ENCODE assay signal across 8 cellular contexts in the genomic region with DNA sequence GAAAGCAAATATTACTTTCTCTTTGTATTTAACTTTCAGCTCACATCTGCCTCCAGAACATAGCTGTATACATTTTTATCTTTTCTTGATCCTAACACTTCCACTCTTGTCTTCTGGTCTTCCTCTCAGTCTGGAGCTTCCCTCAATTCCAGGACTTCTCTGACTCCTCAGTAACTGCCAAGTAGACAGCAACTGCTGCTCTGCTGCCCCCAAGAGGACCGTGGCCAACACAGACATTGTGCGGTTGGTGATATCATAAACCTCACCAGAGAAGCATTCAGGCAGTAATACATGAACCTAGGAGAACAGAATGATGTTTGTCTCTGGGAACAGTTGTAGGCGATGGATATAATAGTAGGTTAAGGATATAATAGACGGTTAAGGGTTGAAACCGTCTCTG. TPM values are rescaled to one million over a fixed set of nuclear protein-coding genes. Genes with fewer than 3 reads are reported as not detected.
DNase-seq lines count a peak whose midpoint lies in the region; ATAC-seq and TF ChIP-seq lines count a peak whose summit lies in the region.

No MANE protein-coding gene starts in this region.

- H3K27me3 Mint-ChIP-seq in Caco-2 (ENCODE audit: insufficient read depth, unreplicated experiment) (peaks cover 8% of the 10 kb centered on the region), HFFc6 (ENCODE audit: insufficient read depth) (no peaks in the 10 kb centered on the region)

- H3K27ac ChIP-seq in OCI-LY3 (ENCODE audit: low read length): no peak overlapping the region

- POLR2A ChIA-PET in Caco-2 (lab: Charles Lee): no interaction called here

- no peak for ATAC-seq in left colon
- no peak for ATAC-seq in HG03521 (IDR thresholded peaks at IDR 0.05; ENCODE audit: unreplicated experiment)

- H3K36me3 ChIP-seq in Caco-2 (ENCODE audit: control insufficient read depth, insufficient read depth, low read length) (no peaks in the 10 kb centered on the region), OCI-LY3 (replicated peaks; ENCODE audit: low read depth, low read length) (no peaks in the 10 kb centered on the region)

- DNase-seq in Caco-2 (peak in 1 of 2 experiments; percentile 56), HFFc6 (peak; percentile 23), foreskin melanocyte (peak; percentile 29), stromal cell of bone marrow (ENCODE audit: low read depth) (peak; percentile 6), left colon (no peak)
- DNase-seq in activated naive CD4-positive, alpha-beta T cell (lab: John Stamatoyannopoulos, UW): no peak

- no peak overlapping the region for H3K27ac Mint-ChIP-seq in Caco-2 (ENCODE audit: unreplicated experiment)
- no peak overlapping the region for H3K27ac Mint-ChIP-seq in HFFc6

- H3K4me3 Mint-ChIP-seq in Caco-2 (ENCODE audit: unreplicated experiment) (no peak overlapping the region), HFFc6 (no peak overlapping the region)

- TF ChIP-seq CTCF in Caco-2 (IDR thresholded peaks at IDR 0.05; ENCODE audit: insufficient read depth in 1 of 2, low read depth in 1 of 2, low read length in 1 of 2, severe bottlenecking in 1 of 2, unreplicated experiment in 1 of 2): peak; percentile 36 to 76
- peak; percentile 47; the same call in 1 of the 2 replicates for TF ChIP-seq CTCF in HFFc6 (IDR thresholded peaks at IDR 0.05)
- TF ChIP-seq CTCF in OCI-LY3 (IDR thresholded peaks at IDR 0.05; ENCODE audit: low read depth, low read length): peak; percentile 73

- H3K4me1 ChIP-seq in Caco-2 (no peaks in the 10 kb centered on the region), OCI-LY3 (ENCODE audit: low read length) (no peaks in the 10 kb centered on the region)

- CTCF ChIA-PET in Caco-2 (lab: Charles Lee): no interaction called here

- H3K4me3 ChIP-seq in Caco-2 (ENCODE audit: low read depth, low read length): no peak overlapping the region
- H3K4me3 ChIP-seq in OCI-LY3 (ENCODE audit: low read length): no peak overlapping the region

- H3K36me3 Mint-ChIP-seq in Caco-2 (ENCODE audit: insufficient read depth, unreplicated experiment) (no peaks in the 10 kb centered on the region), HFFc6 (ENCODE audit: low read depth) (peaks cover 6% of the 10 kb centered on the region; the same call in 1 of the 2 replicates)

- no peak overlapping the region for H3K4me2 ChIP-seq in OCI-LY3 (ENCODE audit: low read length)

- no peaks in the 10 kb centered on the region for H4K20me1 ChIP-seq in OCI-LY3 (ENCODE audit: insufficient read depth, low read length)

- H3K9me3 ChIP-seq in Caco-2 (peaks cover 8% of the 10 kb centered on the region; the same call in 1 of the 2 replicates), OCI-LY3 (ENCODE audit: insufficient read depth, low read length) (no peaks in the 10 kb centered on the region)

- no TSS peak for BruUV-seq in Caco-2 (replicated peaks; lab: Mats Ljungman, UMichigan)

- intact Hi-C loops in Caco-2 (cut with micrococcal nuclease; ENCODE audit: unreplicated experiment) (loop anchor here (1.0 kb wide), 2 partner anchors 206 to 305 kb away; no protein-coding TSS in a partner anchor), left colon (cut with DNase I, micrococcal nuclease) (no loop called here)

- no peak overlapping the region for H3K9ac ChIP-seq in OCI-LY3 (ENCODE audit: low read length)

- H2AFZ ChIP-seq in OCI-LY3 (ENCODE audit: low read depth, low read length): no peak overlapping the region

- no peaks in the 10 kb centered on the region for H3K27me3 ChIP-seq in Caco-2 (replicated peaks; ENCODE audit: control insufficient read depth, insufficient read depth, low read length)
- H3K27me3 ChIP-seq in OCI-LY3 (ENCODE audit: low read depth, low read length): peaks cover 19% of the 10 kb centered on the region; the same call in 1 of the 2 replicates

- H3K9me3 Mint-ChIP-seq in Caco-2 (ENCODE audit: unreplicated experiment) (peaks cover 8% of the 10 kb centered on the region), HFFc6 (peaks cover 13% of the 10 kb centered on the region)

- no peaks in the 10 kb centered on the region for H3K79me2 ChIP-seq in OCI-LY3 (ENCODE audit: low read length)

- H3K4me1 Mint-ChIP-seq in Caco-2 (ENCODE audit: low read depth, unreplicated experiment): no peaks in the 10 kb centered on the region
- H3K4me1 Mint-ChIP-seq in HFFc6 (ENCODE audit: low read depth): no peaks in the 10 kb centered on the region

RNA-seq across cellular contexts. Expression of a gene that starts 45.2 kb away (rescaled TPM):
- total RNA-seq in Caco-2 (2022) (0.41 TPM in 1 of 2 replicates, not detected in the other), left colon (under 1 TPM; 0.21 to 0.56 TPM)
- not detected for total RNA-seq in HFFc6 (2021; fragmentation: NEBNext Ultra II Directional; extraction: Animal tissue kit (Norgen Biotek cat#: 25700))

Comparison
In these comparisons a context has a peak if more than half of its experiments do, and no peak if none do; other contexts are left out.
1. DNase-seq: peak in HFFc6 (single experiment), foreskin melanocyte (single experiment) and stromal cell of bone marrow (single experiment); none in left colon (0 of 2) and activated naive CD4-positive, alpha-beta T cell (0 of 4).
2. Peak in every context shown above with its lines, with median percentiles within 50 percentile points of each other: CTCF ChIP-seq.